In genomic region chr12:51784688-51785087, GRCh38 we compare ENCODE assay signal across 24 cellular contexts.
"Had no signal": no experiment of that assay in that cellular context is flagged by ENCODE, and none has a peak within 500 bp of the region (broad histone marks: within the 10 kb centered on the region; RNA-seq: fewer than 3 reads in every experiment).

No MANE protein-coding gene starts in this region.

- DNase-seq: activated CD4-positive, alpha-beta memory T cell treated with anti-CD3 and anti-CD28 coated beads for 36 hours; activated CD4-positive, alpha-beta T cell treated with anti-CD3 and anti-CD28 coated beads for 48 hours; activated CD8-positive, alpha-beta memory T cell treated with anti-CD3 and anti-CD28 coated beads, Interleukin-2, amount 10 ng/mL, durations not matched to agents 7 days and 5 days; activated effector memory CD4-positive, alpha-beta T cell treated with anti-CD3 and anti-CD28 coated beads, Interleukin-2, amount 50 U/mL, for 16 hours; activated naive CD4-positive, alpha-beta T cell treated with anti-CD3 and anti-CD28 coated beads, Interleukin-2, amount 10 ng/mL, durations not matched to agents 7 days and 5 days; activated T-cell treated with anti-CD3 and anti-CD28 coated beads for 4 hours; adrenal gland; central memory CD4-positive, alpha-beta T cell; colonic mucosa; endodermal cell; esophagus squamous epithelium; gastrocnemius medialis; head of caudate nucleus; hypothalamus; midbrain; ovary; spleen; stimulated activated CD4-positive, alpha-beta T cell treated with anti-CD3 and anti-CD28 coated beads, Interleukin-4, amount 100 ng/mL, for 1 hour; stimulated activated naive CD4-positive, alpha-beta T cell; T-helper 17 cell; upper lobe of right lung had no signal

- H3K36me3 Mint-ChIP-seq: activated CD4-positive, alpha-beta memory T cell treated with anti-CD3 and anti-CD28 coated beads for 36 hours; activated CD8-positive, alpha-beta memory T cell treated with anti-CD3 and anti-CD28 coated beads, Interleukin-2, amount 10 ng/mL, durations not matched to agents 7 days and 5 days; activated naive CD4-positive, alpha-beta T cell treated with anti-CD3 and anti-CD28 coated beads, Interleukin-2, amount 10 ng/mL, durations not matched to agents 7 days and 5 days had no signal

- H3K4me3 ChIP-seq: adrenal gland, colonic mucosa, esophagus squamous epithelium, gastrocnemius medialis, ovary, prostate gland, spleen, upper lobe of right lung had no signal

- H3K4me1 ChIP-seq: adrenal gland, colonic mucosa, esophagus squamous epithelium, gastrocnemius medialis, prostate gland, spleen, upper lobe of right lung had no signal

- H3K27ac ChIP-seq: adrenal gland, colonic mucosa, esophagus squamous epithelium, gastrocnemius medialis, neutrophil, ovary, prostate gland, spleen, upper lobe of right lung had no signal

- ATAC-seq: activated CD8-positive, alpha-beta memory T cell treated with anti-CD3 and anti-CD28 coated beads, Interleukin-2, amount 10 ng/mL, durations not matched to agents 7 days and 5 days; gastrocnemius medialis; T-helper 17 cell; upper lobe of right lung had no signal

- H3K9me3 Mint-ChIP-seq: activated CD4-positive, alpha-beta memory T cell treated with anti-CD3 and anti-CD28 coated beads for 36 hours; activated naive CD4-positive, alpha-beta T cell treated with anti-CD3 and anti-CD28 coated beads, Interleukin-2, amount 10 ng/mL, durations not matched to agents 7 days and 5 days; endodermal cell; nephron had no signal

- H3K9me3 ChIP-seq: adrenal gland, colonic mucosa, esophagus squamous epithelium, gastrocnemius medialis, neutrophil, ovary, prostate gland, spleen, upper lobe of right lung had no signal

- H3K4me1 Mint-ChIP-seq: nephron, T-helper 17 cell had no signal

- H3K36me3 ChIP-seq: adrenal gland, colonic mucosa, esophagus squamous epithelium, gastrocnemius medialis, ovary, prostate gland, upper lobe of right lung had no signal

- H3K27me3 ChIP-seq: adrenal gland, colonic mucosa, ovary, spleen, upper lobe of right lung had no signal

- H3K4me3 Mint-ChIP-seq: activated CD4-positive, alpha-beta memory T cell treated with anti-CD3 and anti-CD28 coated beads for 36 hours; activated CD8-positive, alpha-beta memory T cell treated with anti-CD3 and anti-CD28 coated beads, Interleukin-2, amount 10 ng/mL, durations not matched to agents 7 days and 5 days; activated naive CD4-positive, alpha-beta T cell treated with anti-CD3 and anti-CD28 coated beads, Interleukin-2, amount 10 ng/mL, durations not matched to agents 7 days and 5 days; endodermal cell; nephron; T-helper 17 cell had no signal

- H3K27ac Mint-ChIP-seq: activated CD4-positive, alpha-beta memory T cell treated with anti-CD3 and anti-CD28 coated beads for 36 hours; activated CD8-positive, alpha-beta memory T cell treated with anti-CD3 and anti-CD28 coated beads, Interleukin-2, amount 10 ng/mL, durations not matched to agents 7 days and 5 days; activated naive CD4-positive, alpha-beta T cell treated with anti-CD3 and anti-CD28 coated beads, Interleukin-2, amount 10 ng/mL, durations not matched to agents 7 days and 5 days; endodermal cell; nephron; T-helper 17 cell had no signal
